9 cellular contexts compared by ENCODE assay signal in genomic region chr16:10738231-10739077, GRCh38. TPM values are rescaled to one million over a fixed set of nuclear protein-coding genes. Genes with fewer than 3 reads are reported as not detected.
A peak's percentile ranks its signal among the peaks of the same experiment; 100 is the strongest.
DNase-seq lines count a peak whose midpoint lies in the region; ATAC-seq and TF ChIP-seq lines count a peak whose summit lies in the region.
"Had no signal": no experiment of that assay in that cellular context is flagged by ENCODE, and none has a peak within 500 bp of the region (broad histone marks: within the 10 kb centered on the region; RNA-seq: fewer than 3 reads in every experiment).

No MANE protein-coding gene starts in this region.

- no peak overlapping the region for H2AFZ ChIP-seq in smooth muscle cell (ENCODE audit: low read depth)

- no peak overlapping the region for H3K4me2 ChIP-seq in smooth muscle cell

- no peaks in the 10 kb centered on the region for H3K27me3 Mint-ChIP-seq in activated naive CD4-positive, alpha-beta T cell treated with anti-CD3 and anti-CD28 coated beads for 36 hours (ENCODE audit: low read depth)
- H3K27me3 Mint-ChIP-seq: central memory CD8-positive, alpha-beta T cell had no signal

- no peak overlapping the region for H3K9ac ChIP-seq in smooth muscle cell (ENCODE audit: low read depth)

- intact Hi-C loops in activated naive CD4-positive, alpha-beta T cell treated with anti-CD3 and anti-CD28 coated beads for 36 hours (cut with micrococcal nuclease), result no loop called here
- intact Hi-C loops in cardiac septum (cut with DNase I), result loop anchor here (2.0 to 10.0 kb wide), 4 partner anchors 90 to 424 kb away; no protein-coding TSS in a partner anchor

- DNase-seq in NOMO-1 (lab: John Stamatoyannopoulos, UW; ENCODE audit: unreplicated experiment in 2 of 2) (peak; percentile 15 to 70), cardiac septum (ENCODE audit: low spot score) (peak; percentile 90), smooth muscle cell (lab: John Stamatoyannopoulos, UW; ENCODE audit: unreplicated experiment) (no peak), DMS153 (lab: John Stamatoyannopoulos, UW) (no peak), NCI-H526 (lab: John Stamatoyannopoulos, UW) (no peak)
- peak; percentile 65 for DNase-seq in activated naive CD4-positive, alpha-beta T cell treated with anti-CD3 and anti-CD28 coated beads for 36 hours

- 37% methylated on average over 12 of the region's 12 CpGs for WGBS in smooth muscle cell (ENCODE audit: low lambda C conversion rate)

- ATAC-seq in GM18870 (IDR thresholded peaks at IDR 0.05; ENCODE audit: unreplicated experiment), result peak; percentile 74
- ATAC-seq in HG02642 (IDR thresholded peaks at IDR 0.05; ENCODE audit: poor library complexity, unreplicated experiment), result peak; percentile 74

- peaks cover 24% of the 10 kb centered on the region for H3K4me1 Mint-ChIP-seq in activated naive CD4-positive, alpha-beta T cell treated with anti-CD3 and anti-CD28 coated beads for 36 hours (ENCODE audit: low read depth)

- H3K27me3 ChIP-seq in smooth muscle cell (ENCODE audit: low read depth), result no peaks in the 10 kb centered on the region

- no peak for TF ChIP-seq CTCF in smooth muscle cell (IDR thresholded peaks at IDR 0.05; ENCODE audit: borderline replicate concordance, insufficient read depth, poor library complexity, severe bottlenecking)

- no peaks in the 10 kb centered on the region for H3K36me3 Mint-ChIP-seq in activated naive CD4-positive, alpha-beta T cell treated with anti-CD3 and anti-CD28 coated beads for 36 hours (ENCODE audit: low read depth)

- H3K27ac ChIP-seq in smooth muscle cell (ENCODE audit: low read depth), result peak overlapping the region; percentile 63

- H3K9me3 ChIP-seq in smooth muscle cell (replicated peaks; ENCODE audit: low read depth), result no peaks in the 10 kb centered on the region

- H3K36me3 ChIP-seq in smooth muscle cell (ENCODE audit: low read depth), result no peaks in the 10 kb centered on the region

- no peaks in the 10 kb centered on the region for H4K20me1 ChIP-seq in smooth muscle cell (ENCODE audit: low read depth)

- H3K4me3 Mint-ChIP-seq in activated naive CD4-positive, alpha-beta T cell treated with anti-CD3 and anti-CD28 coated beads for 36 hours, result no peak overlapping the region

- H3K79me2 ChIP-seq in smooth muscle cell (ENCODE audit: low read depth), result no peaks in the 10 kb centered on the region

- H3K27ac Mint-ChIP-seq in activated naive CD4-positive, alpha-beta T cell treated with anti-CD3 and anti-CD28 coated beads for 36 hours, result no peak overlapping the region

- no peaks in the 10 kb centered on the region for H3K9me3 Mint-ChIP-seq in activated naive CD4-positive, alpha-beta T cell treated with anti-CD3 and anti-CD28 coated beads for 36 hours
- H3K9me3 Mint-ChIP-seq: central memory CD8-positive, alpha-beta T cell had no signal

- no peaks in the 10 kb centered on the region for H3K4me1 ChIP-seq in smooth muscle cell (ENCODE audit: low read depth)

- CTCF ChIA-PET in activated naive CD4-positive, alpha-beta T cell treated with anti-CD3 and anti-CD28 coated beads for 36 hours (lab: Charles Lee), result interaction anchor here (0.7 to 4.2 kb wide), 5 partner anchors 57 to 481 kb away, joined by 3 to 32 read pairs (median 5); no protein-coding TSS in a partner anchor

- no peak overlapping the region for H3K4me3 ChIP-seq in smooth muscle cell

- peaks cover 7% of the 10 kb centered on the region for H3F3A ChIP-seq in smooth muscle cell (ENCODE audit: low read depth)

RNA-seq across cellular contexts. Expression of gene NUBP1, which starts 5.2 kb away (rescaled TPM):
- total RNA-seq in activated naive CD4-positive, alpha-beta T cell treated with anti-CD3 and anti-CD28 coated beads for 36 hours, result 10 to 100 TPM; 22.3 to 23.0 TPM
- 44.6 TPM for total RNA-seq in cardiac septum
- total RNA-seq in smooth muscle cell, result 7.2 and 7.6 TPM in 2 replicates
- polyA plus RNA-seq in smooth muscle cell, result 11.8 and 17.5 TPM in 2 replicates

RNA-seq across cellular contexts. Expression of gene TEKT5, which starts 43.7 kb away (rescaled TPM):
- under 1 TPM in 1 of 2 experiments, not detected in 1; 0.15 TPM for total RNA-seq in activated naive CD4-positive, alpha-beta T cell treated with anti-CD3 and anti-CD28 coated beads for 36 hours
- total RNA-seq in cardiac septum, result 0.22 TPM
- not detected in 2 replicates for total RNA-seq in smooth muscle cell
- not detected in 2 replicates for polyA plus RNA-seq in smooth muscle cell

Comparison
In these comparisons a context has a peak if more than half of its experiments do, and no peak if none do; other contexts are left out.
1. DNase-seq: peak in NOMO-1 (2 of 2), activated naive CD4-positive, alpha-beta T cell treated with anti-CD3 and anti-CD28 coated beads for 36 hours (single experiment) and cardiac septum (single experiment); none in smooth muscle cell (single experiment), DMS153 (single experiment) and NCI-H526 (0 of 2).